ENCODE assay signal across 9 cellular contexts in the genomic region with DNA sequence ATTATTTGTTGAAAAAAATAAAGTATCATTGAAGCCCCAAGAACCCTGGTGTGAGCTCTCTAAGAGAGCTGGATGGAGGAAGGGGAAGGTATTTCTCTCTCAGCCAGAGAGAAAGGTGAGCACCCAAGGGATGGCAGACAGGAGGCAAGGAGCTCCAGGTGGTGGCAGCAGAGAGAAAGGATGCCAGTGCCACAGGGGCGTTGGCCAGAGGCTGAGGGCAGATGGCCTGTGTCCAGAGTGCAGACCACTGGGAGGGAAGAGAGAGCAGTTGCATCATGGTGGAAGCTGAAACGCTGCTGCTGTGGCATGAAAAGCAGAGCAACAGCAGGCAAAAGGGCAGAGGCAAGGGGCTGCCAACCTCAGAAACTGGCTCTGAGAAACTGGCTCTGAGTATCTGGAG. TPM values are rescaled to one million over a fixed set of nuclear protein-coding genes. Genes with fewer than 3 reads are reported as not detected.
DNase-seq lines count a peak whose midpoint lies in the region; ATAC-seq and TF ChIP-seq lines count a peak whose summit lies in the region.
"Had no signal": no experiment of that assay in that cellular context is flagged by ENCODE, and none has a peak within 500 bp of the region (broad histone marks: within the 10 kb centered on the region; RNA-seq: fewer than 3 reads in every experiment).

No MANE protein-coding gene starts in this region.

- intact Hi-C loops in MCF 10A (cut with micrococcal nuclease) = loop anchor here (1.0 kb wide), 2 partner anchors 177 to 278 kb away; no protein-coding TSS in a partner anchor

- H3K4me2 ChIP-seq in Loucy (ENCODE audit: low read depth, low read length, poor library complexity, severe bottlenecking) = no peak overlapping the region
- H3K4me2 ChIP-seq in neural progenitor cell = no peak overlapping the region

- no peaks in the 10 kb centered on the region for H3K9me2 ChIP-seq in Loucy (replicated peaks; ENCODE audit: low read depth, low read length)

- H3K9me3 ChIP-seq in Loucy (ENCODE audit: insufficient read depth, low read depth, low read length) = no peaks in the 10 kb centered on the region
- no peaks in the 10 kb centered on the region for H3K9me3 ChIP-seq in neural progenitor cell (ENCODE audit: low read depth)

- ATAC-seq in HG03175 (IDR thresholded peaks at IDR 0.05; ENCODE audit: unreplicated experiment) = no peak

- H3K4me1 Mint-ChIP-seq in MCF 10A (ENCODE audit: insufficient read depth, unreplicated experiment) (no peaks in the 10 kb centered on the region), neural progenitor cell (peaks cover 7% of the 10 kb centered on the region)

- no TSS peak for BruUV-seq in MCF 10A (replicated peaks; lab: Mats Ljungman, UMichigan)

- H3K36me3 Mint-ChIP-seq in MCF 10A (ENCODE audit: insufficient read depth, unreplicated experiment) (no peaks in the 10 kb centered on the region), neural progenitor cell (no peaks in the 10 kb centered on the region)

- H3K27me3 ChIP-seq in Loucy (ENCODE audit: insufficient read depth, low read length, poor library complexity, severe bottlenecking) (no peaks in the 10 kb centered on the region), neural progenitor cell (no peaks in the 10 kb centered on the region)

- H3K4me3 Mint-ChIP-seq in MCF 10A (ENCODE audit: unreplicated experiment) (no peak overlapping the region), neural progenitor cell (no peak overlapping the region)
- H3K4me3 Mint-ChIP-seq: activated naive CD8-positive, alpha-beta T cell had no signal

- H2AFZ ChIP-seq in Loucy (ENCODE audit: low read length) (no peak overlapping the region), neural progenitor cell (replicated peaks) (no peak overlapping the region)

- H3K9me3 Mint-ChIP-seq in MCF 10A (ENCODE audit: unreplicated experiment) (no peaks in the 10 kb centered on the region), neural progenitor cell (no peaks in the 10 kb centered on the region)

- no peaks in the 10 kb centered on the region for H3K4me1 ChIP-seq in Loucy (ENCODE audit: insufficient read depth, low read length, poor library complexity, severe bottlenecking)
- H3K4me1 ChIP-seq in neural progenitor cell = peaks cover 34% of the 10 kb centered on the region

- no peak overlapping the region for H3K9ac ChIP-seq in Loucy (ENCODE audit: low read depth, low read length, poor library complexity, severe bottlenecking)
- no peak overlapping the region for H3K9ac ChIP-seq in neural progenitor cell

- H3K27ac Mint-ChIP-seq in MCF 10A (ENCODE audit: low read depth, unreplicated experiment) (no peak overlapping the region), neural progenitor cell (no peak overlapping the region)
- H3K27ac Mint-ChIP-seq: activated naive CD8-positive, alpha-beta T cell had no signal

- TF ChIP-seq CTCF in Loucy (conservative IDR thresholded peaks at IDR 0.05; ENCODE audit: low read length) (peak; percentile 76), MCF 10A (IDR thresholded peaks at IDR 0.05; ENCODE audit: unreplicated experiment) (peak; percentile 50), neural progenitor cell (IDR thresholded peaks at IDR 0.05) (peak; percentile 46), GM10248 (IDR thresholded peaks at IDR 0.05; ENCODE audit: control extremely low read depth, extremely low read depth, low read depth, missing control alignments) (no peak)

- CTCF ChIA-PET in MCF 10A (lab: Yijun Ruan, JAX) (interaction anchor here (0.5 to 8.5 kb wide), 32 partner anchors 10 to 1186 kb away, joined by 3 to 125 read pairs (median 4); no protein-coding TSS in a partner anchor), GM10248 (lab: Yijun Ruan, JAX) (interaction anchor here (0.6 to 2.7 kb wide), 6 partner anchors 9 to 484 kb away, joined by 3 to 9 read pairs (median 4); no protein-coding TSS in a partner anchor)

- no peaks in the 10 kb centered on the region for H3K79me2 ChIP-seq in Loucy (ENCODE audit: insufficient read depth, low read length)
- H3K79me2 ChIP-seq in neural progenitor cell (ENCODE audit: low read depth) = no peaks in the 10 kb centered on the region

- H3K27me3 Mint-ChIP-seq in MCF 10A (ENCODE audit: insufficient read depth, unreplicated experiment) = peaks cover 85% of the 10 kb centered on the region
- peaks cover 10% of the 10 kb centered on the region for H3K27me3 Mint-ChIP-seq in neural progenitor cell (ENCODE audit: insufficient read depth, low read depth)

- H4K20me1 ChIP-seq in Loucy (ENCODE audit: insufficient read depth, low read length, poor library complexity, severe bottlenecking) (no peaks in the 10 kb centered on the region), neural progenitor cell (ENCODE audit: low read depth) (no peaks in the 10 kb centered on the region)

- DNase-seq in NCI-H2029 (lab: John Stamatoyannopoulos, UW) (peak; percentile 56), NCI-H2029 treated with DMSO at 0.1 percent for 48 hours (lab: John Stamatoyannopoulos, UW) (no peak), MCF 10A (ENCODE audit: unreplicated experiment) (peak; percentile 64), neural progenitor cell (ENCODE audit: low spot score) (peak; percentile 46), DMS79 (lab: John Stamatoyannopoulos, UW) (no peak), GM10248 (ENCODE audit: extremely low spot score) (no peak)

- H3K36me3 ChIP-seq in Loucy (ENCODE audit: insufficient read depth, low read length) (no peaks in the 10 kb centered on the region), neural progenitor cell (no peaks in the 10 kb centered on the region)

- no peak overlapping the region for H3K4me3 ChIP-seq in Loucy (ENCODE audit: low read length, poor library complexity, severe bottlenecking)
- no peak overlapping the region for H3K4me3 ChIP-seq in neural progenitor cell

- no peak overlapping the region for H3K27ac ChIP-seq in neural progenitor cell

- H3F3A ChIP-seq in Loucy (ENCODE audit: low read depth) (no peaks in the 10 kb centered on the region), neural progenitor cell (ENCODE audit: low read depth) (peaks cover 21% of the 10 kb centered on the region)

- POLR2A ChIA-PET in MCF 10A (lab: Yijun Ruan, JAX) = interaction anchor here (0.6 to 1.6 kb wide), 3 partner anchors 10 to 178 kb away, joined by 3 to 5 read pairs (median 3); no protein-coding TSS in a partner anchor
- POLR2A ChIA-PET in GM10248 (lab: Yijun Ruan, JAX) = no interaction called here

RNA-seq across cellular contexts. Expression of a gene that starts 8.5 kb away (rescaled TPM):
- total RNA-seq in MCF 10A (2022) (not detected in 2 replicates), neural progenitor cell (ENCODE audit: low replicate concordance) (35.4 and 35.9 TPM in 2 replicates)

Comparison
In these comparisons a context has a peak if more than half of its experiments do, and no peak if none do; other contexts are left out.
1. DNase-seq: peak in NCI-H2029 (single experiment), MCF 10A (single experiment) and neural progenitor cell (single experiment); none in NCI-H2029 treated with DMSO at 0.1 percent for 48 hours (single experiment), DMS79 (single experiment) and GM10248 (single experiment).
2. RNA of a gene that starts 8.5 kb away (total RNA-seq): 35.4 to 35.9 TPM in neural progenitor cell; not detected in MCF 10A; every median in the first group is over 10 times any median in the second.